ENCODE assay signal across 27 cellular contexts in the genomic region with DNA sequence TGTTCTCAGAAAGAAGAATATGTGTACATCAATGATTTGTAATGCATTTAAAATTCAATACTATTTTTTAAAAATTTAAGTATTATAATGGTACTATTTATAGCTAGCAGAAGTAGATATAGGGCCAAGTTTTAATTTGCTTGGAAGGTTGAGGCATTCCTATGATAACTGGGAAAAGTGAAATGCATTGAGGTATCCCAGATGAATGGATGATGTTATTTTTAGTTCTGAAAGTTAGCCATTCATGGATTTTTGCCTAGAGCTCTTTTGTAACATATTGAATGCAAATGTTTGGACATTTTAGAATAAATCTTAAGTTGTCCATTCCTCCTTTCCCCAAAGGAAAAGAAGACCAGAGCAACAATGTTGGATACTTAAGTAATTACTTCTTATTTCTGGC.
"Had no signal": no experiment of that assay in that cellular context is flagged by ENCODE, and none has a peak within 500 bp of the region (broad histone marks: within the 10 kb centered on the region; RNA-seq: fewer than 3 reads in every experiment).

No MANE protein-coding gene starts in this region.

- H3K36me3 ChIP-seq: esophagus squamous epithelium, heart right ventricle, lower lobe of right lung, ovary, sigmoid colon, stomach, tibial artery had no signal

- DNase-seq: cortex of kidney; effector memory CD8-positive, alpha-beta T cell; erythroblast; esophagus squamous epithelium; foreskin melanocyte; glutamatergic neuron; heart right ventricle; hippocampal formation; immature natural killer cell; islet precursor cell; left ventricle myocardium superior; lower lobe of right lung; natural killer cell; occipital lobe; ovary; posterior cingulate gyrus; psoas muscle; right cardiac atrium; sigmoid colon; stimulated activated CD4-positive, alpha-beta T cell treated with anti-CD3 and anti-CD28 coated beads, Interleukin-2, amount 100 ng/mL, for 24 hours; stimulated activated CD4-positive, alpha-beta T cell treated with anti-CD3 and anti-CD28 coated beads, Interleukin-4, amount 100 ng/mL, for 24 hours; stimulated activated naive CD4-positive, alpha-beta T cell treated with Interleukin-2 at 50 U/mL for 16 hours; stomach; substantia nigra; testis; tibial artery had no signal

- ATAC-seq: effector memory CD8-positive, alpha-beta T cell; heart right ventricle; left ventricle myocardium superior; lower lobe of right lung; natural killer cell; psoas muscle; right cardiac atrium; stimulated activated effector memory CD8-positive, alpha-beta T cell treated with anti-CD3 and anti-CD28 coated beads, Interleukin-12 subunit alpha, Interleukin-12 subunit beta, amount 100 ng/mL, for 72 hours had no signal

- H3K4me1 ChIP-seq: esophagus squamous epithelium, lower lobe of right lung, stomach, testis had no signal

- H3K27me3 ChIP-seq: esophagus squamous epithelium, heart right ventricle, ovary, sigmoid colon, stomach, testis, tibial artery had no signal

- H3K4me3 ChIP-seq: esophagus squamous epithelium, heart right ventricle, lower lobe of right lung, ovary, psoas muscle, sigmoid colon, stomach, testis, tibial artery had no signal

- H3K9me3 ChIP-seq: esophagus squamous epithelium, heart right ventricle, lower lobe of right lung, ovary, psoas muscle, sigmoid colon, stomach, testis, tibial artery had no signal
